In genomic region chr16:9053006-9053601, GRCh38 we compare ENCODE assay signal across 8 cellular contexts. TPM values are rescaled to one million over a fixed set of nuclear protein-coding genes. Genes with fewer than 3 reads are reported as not detected.
DNase-seq lines count a peak whose midpoint lies in the region; ATAC-seq and TF ChIP-seq lines count a peak whose summit lies in the region.

No MANE protein-coding gene starts in this region.

- H4K20me1 ChIP-seq in SK-N-SH (ENCODE audit: insufficient read depth): no peaks in the 10 kb centered on the region

- ATAC-seq in HG03442 (IDR thresholded peaks at IDR 0.05; ENCODE audit: unreplicated experiment) (peak; percentile 52), GM18907 (IDR thresholded peaks at IDR 0.05; ENCODE audit: unreplicated experiment) (no peak), GM21717 (IDR thresholded peaks at IDR 0.05; ENCODE audit: unreplicated experiment) (no peak)

- H3K27ac ChIP-seq in SK-N-SH (ENCODE audit: low read depth in 2 of 2, low read length in 1 of 2) (no peak overlapping the region), cardiac muscle cell (no peak overlapping the region)

- H3K4me1 ChIP-seq in SK-N-SH (ENCODE audit: control insufficient read depth in 1 of 2, insufficient read depth in 2 of 2, low read depth in 1 of 2, low read length in 1 of 2): peaks cover 0 to 3% of the 10 kb centered on the region in 2 experiments; a peak in 2 of 4 replicates
- no peaks in the 10 kb centered on the region for H3K4me1 ChIP-seq in cardiac muscle cell (ENCODE audit: low read depth)

- WGBS in SK-N-SH (ENCODE audit: low lambda C conversion rate): 51% methylated on average over 5 of the region's 9 CpGs

- H2AFZ ChIP-seq in SK-N-SH (ENCODE audit: low read depth): 0 out of 2 replicates have a peak overlapping the region, but pooled peaks have one; percentile 57

- H3K9ac ChIP-seq in SK-N-SH: no peak overlapping the region

- H3K36me3 ChIP-seq in SK-N-SH (replicated peaks in 1 of 2; ENCODE audit: control insufficient read depth in 1 of 2, insufficient read depth in 2 of 2, low read length in 1 of 2) (no peaks in the 10 kb centered on the region), cardiac muscle cell (no peaks in the 10 kb centered on the region)

- H3F3A ChIP-seq in SK-N-SH (replicated peaks; ENCODE audit: insufficient read depth): peaks cover 7% of the 10 kb centered on the region

- no peaks in the 10 kb centered on the region for H3K9me2 ChIP-seq in SK-N-SH

- no peaks in the 10 kb centered on the region for H3K79me2 ChIP-seq in SK-N-SH (ENCODE audit: insufficient read depth)

- H3K27me3 ChIP-seq in SK-N-SH (ENCODE audit: insufficient read depth) (no peaks in the 10 kb centered on the region), cardiac muscle cell (no peaks in the 10 kb centered on the region)

- H3K4me3 ChIP-seq in SK-N-SH (ENCODE audit: low read depth in 2 of 2, low read length in 1 of 2): peak overlapping the region in 1 of 2 experiments; percentile 10; a peak in 2 of 4 replicates
- no peak overlapping the region for H3K4me3 ChIP-seq in cardiac muscle cell
- H3K4me3 ChIP-seq in retinal pigment epithelial cell (ENCODE audit: low read length): peak overlapping the region; percentile 51

- TF ChIP-seq EP300 in SK-N-SH (IDR thresholded peaks at IDR 0.05; ENCODE audit: borderline replicate concordance in 1 of 2, low read depth in 1 of 2, low read length in 1 of 2): no peak

- POLR2A ChIA-PET in SK-N-SH (lab: Yijun Ruan, JAX): no interaction called here

- TF ChIP-seq RAD21 in SK-N-SH (IDR thresholded peaks at IDR 0.05; ENCODE audit: low read length): no peak

- H3K9me3 ChIP-seq in SK-N-SH: no peaks in the 10 kb centered on the region
- H3K9me3 ChIP-seq in cardiac muscle cell (ENCODE audit: low read depth): no peaks in the 10 kb centered on the region

- CTCF ChIA-PET in SK-N-SH (lab: Yijun Ruan, JAX): interaction anchor here (0.6 to 1.6 kb wide), 4 partner anchors 44 to 167 kb away, joined by 3 to 7 read pairs (median 4); no protein-coding TSS in a partner anchor

- no peak for TF ChIP-seq CTCF in SK-N-SH (IDR thresholded peaks at IDR 0.05)
- no peak for TF ChIP-seq CTCF in cardiac muscle cell (IDR thresholded peaks at IDR 0.05; ENCODE audit: low read depth, low read length)
- TF ChIP-seq CTCF in retinal pigment epithelial cell (conservative IDR thresholded peaks at IDR 0.05; ENCODE audit: low read depth, low read length): no peak

- peak; percentile 33 for DNase-seq in DMS 273 treated with DMSO at 0.1 percent for 48 hours (lab: John Stamatoyannopoulos, UW)
- DNase-seq in SK-N-SH: peak; percentile 86
- DNase-seq in cardiac muscle cell (ENCODE audit: low read depth in 1 of 2, low spot score in 1 of 2): peak; percentile 87 to 93
- peak; percentile 81 for DNase-seq in retinal pigment epithelial cell (ENCODE audit: low read depth)
- DNase-seq in cerebellar nuclear complex (lab: John Stamatoyannopoulos, UW): no peak

- H3K4me2 ChIP-seq in SK-N-SH: no peak overlapping the region

TF ChIP-seq in SK-N-SH, 30 proteins besides CTCF, POLR2A, EP300 and RAD21:
- TF ChIP-seq IRF3 (IDR thresholded peaks at IDR 0.05; ENCODE audit: low read depth, low read length): no peak
- no peak for TF ChIP-seq FOXJ3 (CRISPR knock-in tag; IDR thresholded peaks at IDR 0.05)
- TF ChIP-seq GABPA (IDR thresholded peaks at IDR 0.05; ENCODE audit: low read depth): no peak
- peak; percentile 64 for TF ChIP-seq NFIC (IDR thresholded peaks at IDR 0.05; ENCODE audit: borderline replicate concordance)
- 0 out of 2 replicates have a peak, but pooled peaks have one; percentile 16 for TF ChIP-seq MAX (IDR thresholded peaks at IDR 0.05; ENCODE audit: low read depth)
- TF ChIP-seq TCF12 (IDR thresholded peaks at IDR 0.05): no peak
- TF ChIP-seq, protein P1, sequence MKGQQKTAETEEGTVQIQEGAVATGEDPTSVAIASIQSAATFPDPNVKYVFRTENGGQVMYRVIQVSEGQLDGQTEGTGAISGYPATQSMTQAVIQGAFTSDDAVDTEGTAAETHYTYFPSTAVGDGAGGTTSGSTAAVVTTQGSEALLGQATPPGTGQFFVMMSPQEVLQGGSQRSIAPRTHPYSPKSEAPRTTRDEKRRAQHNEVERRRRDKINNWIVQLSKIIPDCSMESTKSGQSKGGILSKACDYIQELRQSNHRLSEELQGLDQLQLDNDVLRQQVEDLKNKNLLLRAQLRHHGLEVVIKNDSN (IDR thresholded peaks at IDR 0.05; ENCODE audit: borderline replicate concordance, low read depth): peak; percentile 98

RNA-seq across cellular contexts. Expression of gene HAPSTR1, which starts 38.3 kb away (rescaled TPM):
- polyA plus RNA-seq in SK-N-SH (2012; rRNA removed) (7.0 and 8.6 TPM in 2 replicates), cardiac muscle cell (26.5 and 27.8 TPM in 2 replicates)
- polyA plus RNA-seq in SK-N-SH (2012; cell fraction: cytosol; rRNA removed): 9.4 and 11.4 TPM in 2 replicates
- 10.2 and 13.8 TPM in 2 replicates for polyA plus RNA-seq in SK-N-SH (2012; cell fraction: nucleus; rRNA removed)
- total RNA-seq in cardiac muscle cell: 44.7 and 60.0 TPM in 2 replicates

Comparison
In these comparisons a context has a peak if more than half of its experiments do, and no peak if none do; other contexts are left out.
1. DNase-seq: peak in DMS 273 treated with DMSO at 0.1 percent for 48 hours (single experiment), SK-N-SH (single experiment), cardiac muscle cell (2 of 2) and retinal pigment epithelial cell (single experiment); none in cerebellar nuclear complex (0 of 2).